26 cellular contexts compared by ENCODE assay signal in the genomic region with DNA sequence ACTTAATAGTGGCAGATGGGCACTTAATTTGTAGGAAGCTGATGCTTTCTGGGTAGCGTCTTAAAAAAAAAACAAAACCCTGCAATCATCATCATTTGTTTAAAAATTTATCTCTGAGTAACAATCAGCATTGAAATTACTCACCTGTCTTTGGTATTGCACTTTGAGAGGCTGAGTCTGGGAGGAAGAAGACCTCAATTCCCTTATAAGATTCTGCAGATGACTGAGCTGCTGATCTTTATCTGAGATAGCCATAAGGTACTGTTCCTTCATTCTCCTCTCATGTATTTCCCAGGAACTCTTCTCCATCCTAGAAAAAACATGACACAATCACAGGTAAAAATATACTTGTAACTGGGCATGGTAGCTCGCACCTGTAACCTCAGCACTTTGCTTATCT. TPM values are rescaled to one million over a fixed set of nuclear protein-coding genes. Genes with fewer than 3 reads are reported as not detected.
DNase-seq lines count a peak whose midpoint lies in the region; ATAC-seq, FAIRE-seq and TF ChIP-seq lines count a peak whose summit lies in the region.
"Had no signal": no experiment of that assay in that cellular context is flagged by ENCODE, and none has a peak within 500 bp of the region (broad histone marks: within the 10 kb centered on the region; RNA-seq: fewer than 3 reads in every experiment).

No MANE protein-coding gene starts in this region.

- CTCF ChIA-PET in activated CD8-positive, alpha-beta memory T cell treated with anti-CD3 and anti-CD28 coated beads, Interleukin-2, amount 10 ng/mL, durations not matched to agents 7 days and 5 days (lab: Charles Lee) = no interaction called here
- CTCF ChIA-PET in endothelial cell of umbilical vein (lab: Charles Lee) = interaction anchor here (1.6 to 2.2 kb wide), 2 partner anchors 14 to 19 kb away, joined by 4 read pairs; no protein-coding TSS in a partner anchor

- no peak for FAIRE-seq in endothelial cell of umbilical vein (lab: Jason Lieb, UNC)
- FAIRE-seq: A549, GM12878, GM12892, GM18507 had no signal

- H3K9me3 Mint-ChIP-seq in activated CD8-positive, alpha-beta memory T cell treated with anti-CD3 and anti-CD28 coated beads, Interleukin-2, amount 10 ng/mL, durations not matched to agents 7 days and 5 days (ENCODE audit: low read depth) = no peaks in the 10 kb centered on the region
- H3K9me3 Mint-ChIP-seq: CD4-positive, alpha-beta T cell; CD8-positive, alpha-beta T cell had no signal

- dilution Hi-C loops in endothelial cell of umbilical vein (cut with MboI; ENCODE audit: extremely low pct_ligation_motif_present, low sequenced_read_pairs) = no loop called here

- no peaks in the 10 kb centered on the region for H3K79me2 ChIP-seq in endothelial cell of umbilical vein (ENCODE audit: control insufficient read depth, insufficient read depth, low read length)

- H3K27me3 Mint-ChIP-seq in activated CD8-positive, alpha-beta memory T cell treated with anti-CD3 and anti-CD28 coated beads, Interleukin-2, amount 10 ng/mL, durations not matched to agents 7 days and 5 days = no peaks in the 10 kb centered on the region
- H3K27me3 Mint-ChIP-seq: B cell; CD4-positive, alpha-beta T cell had no signal

- no peak for TF ChIP-seq CTCF in endothelial cell of umbilical vein (IDR thresholded peaks at IDR 0.05; ENCODE audit: extremely low read depth in 1 of 2, insufficient read depth in 1 of 2, low read depth in 1 of 2, low read length in 2 of 2)

- H3K4me3 Mint-ChIP-seq in activated CD8-positive, alpha-beta memory T cell treated with anti-CD3 and anti-CD28 coated beads, Interleukin-2, amount 10 ng/mL, durations not matched to agents 7 days and 5 days = no peak overlapping the region
- H3K4me3 Mint-ChIP-seq: B cell; CD4-positive, alpha-beta T cell; CD8-positive, alpha-beta T cell had no signal

- H3K36me3 ChIP-seq in endothelial cell of umbilical vein (ENCODE audit: control insufficient read depth in 2 of 2, extremely low read depth in 1 of 2, insufficient read depth in 2 of 2, low read length in 2 of 2) = peaks cover 7 to 20% of the 10 kb centered on the region in 2 experiments

- H2AFZ ChIP-seq in endothelial cell of umbilical vein (ENCODE audit: low read depth, low read length) = no peak overlapping the region

- H4K20me1 ChIP-seq in endothelial cell of umbilical vein (replicated peaks; ENCODE audit: control insufficient read depth, extremely low read depth, insufficient read depth, low read length) = no peaks in the 10 kb centered on the region
- H4K20me1 ChIP-seq: BLaER1 treated with 17β-estradiol and CSF1 and Interleukin-3, amounts not matched to agents 10 nM and 100 nM had no signal

- H3K4me1 Mint-ChIP-seq in activated CD8-positive, alpha-beta memory T cell treated with anti-CD3 and anti-CD28 coated beads, Interleukin-2, amount 10 ng/mL, durations not matched to agents 7 days and 5 days = peaks cover 10% of the 10 kb centered on the region
- H3K4me1 Mint-ChIP-seq: B cell had no signal

- no peak for DNase-seq in activated CD8-positive, alpha-beta memory T cell treated with anti-CD3 and anti-CD28 coated beads, Interleukin-2, amount 10 ng/mL, durations not matched to agents 7 days and 5 days
- no peak for DNase-seq in activated CD8-positive, alpha-beta memory T cell treated with anti-CD3 and anti-CD28 coated beads for 24 hours
- DNase-seq in endothelial cell of umbilical vein (ENCODE audit: low read depth, low spot score) (no peak), caudate nucleus (lab: John Stamatoyannopoulos, UW) (no peak), NCI-H748 (lab: John Stamatoyannopoulos, UW; ENCODE audit: unreplicated experiment) (no peak)
- DNase-seq: AML-193; Caco-2; Calu3; CD4-positive, alpha-beta T cell; CD8-positive, alpha-beta T cell; DMS 273 treated with DMSO at 0.1 percent for 48 hours; DMS153; DMS53; DMS79; DND-41; EL; GDM1 had no signal

- intact Hi-C loops in endothelial cell of umbilical vein (cut with micrococcal nuclease) = no loop called here

- peak; percentile 23 for ATAC-seq in activated CD8-positive, alpha-beta memory T cell treated with anti-CD3 and anti-CD28 coated beads, Interleukin-2, amount 10 ng/mL, durations not matched to agents 7 days and 5 days
- ATAC-seq: A549; CD8-positive, alpha-beta T cell; GM12878 had no signal

- no peaks in the 10 kb centered on the region for H3K27me3 ChIP-seq in endothelial cell of umbilical vein (ENCODE audit: control insufficient read depth in 2 of 2, insufficient read depth in 2 of 2, low read length in 2 of 2)
- H3K27me3 ChIP-seq: BLaER1 treated with 17β-estradiol and CSF1 and Interleukin-3, amounts not matched to agents 10 nM and 100 nM had no signal

- no peak overlapping the region for H3K4me3 ChIP-seq in endothelial cell of umbilical vein (replicated peaks in 1 of 3; ENCODE audit: insufficient read depth in 1 of 3, low read depth in 1 of 3, low read length in 3 of 3)
- H3K4me3 ChIP-seq: A549; BLaER1 treated with 17β-estradiol and CSF1 and Interleukin-3, amounts not matched to agents 10 nM and 100 nM; GM12878 had no signal

- BruUV-seq in endothelial cell of umbilical vein (replicated peaks; lab: Mats Ljungman, UMichigan) = no TSS peak

- TF ChIP-seq POLR2A in endothelial cell of umbilical vein (IDR thresholded peaks at IDR 0.05; ENCODE audit: low read depth, low read length) = no peak

- no peaks in the 10 kb centered on the region for H3K9me3 ChIP-seq in endothelial cell of umbilical vein (replicated peaks; ENCODE audit: control insufficient read depth, insufficient read depth, low read length)
- H3K9me3 ChIP-seq: A549; BLaER1 treated with 17β-estradiol and CSF1 and Interleukin-3, amounts not matched to agents 10 nM and 100 nM; Caco-2 had no signal

- no peaks in the 10 kb centered on the region for H3K4me1 ChIP-seq in endothelial cell of umbilical vein (ENCODE audit: control insufficient read depth, extremely low read depth, insufficient read depth, low read length)
- H3K4me1 ChIP-seq: A549; BLaER1 treated with 17β-estradiol and CSF1 and Interleukin-3, amounts not matched to agents 10 nM and 100 nM; Caco-2 had no signal

- peaks cover 56% of the 10 kb centered on the region for H3K36me3 Mint-ChIP-seq in activated CD8-positive, alpha-beta memory T cell treated with anti-CD3 and anti-CD28 coated beads, Interleukin-2, amount 10 ng/mL, durations not matched to agents 7 days and 5 days

- no peaks in the 10 kb centered on the region for H3K9me1 ChIP-seq in endothelial cell of umbilical vein (replicated peaks; ENCODE audit: control insufficient read depth, extremely low read depth, insufficient read depth, low read length)

- no peak overlapping the region for H3K4me2 ChIP-seq in endothelial cell of umbilical vein (ENCODE audit: insufficient read depth, low read length)
- H3K4me2 ChIP-seq: A549; BLaER1 treated with 17β-estradiol and CSF1 and Interleukin-3, amounts not matched to agents 10 nM and 100 nM had no signal

- H3K27ac Mint-ChIP-seq in activated CD8-positive, alpha-beta memory T cell treated with anti-CD3 and anti-CD28 coated beads, Interleukin-2, amount 10 ng/mL, durations not matched to agents 7 days and 5 days = no peak overlapping the region
- H3K27ac Mint-ChIP-seq: B cell; CD4-positive, alpha-beta T cell; CD8-positive, alpha-beta T cell had no signal

- H3K27ac ChIP-seq in endothelial cell of umbilical vein (ENCODE audit: insufficient read depth, low read depth, low read length) (no peak overlapping the region), caudate nucleus (ENCODE audit: low read depth, low read length) (no peak overlapping the region)
- H3K27ac ChIP-seq: 22Rv1; A549; BLaER1 treated with 17β-estradiol and CSF1 and Interleukin-3, amounts not matched to agents 10 nM and 100 nM; C4-2B had no signal

- POLR2A ChIA-PET in endothelial cell of umbilical vein (lab: Charles Lee) = no interaction called here

- no peak overlapping the region for H3K9ac ChIP-seq in endothelial cell of umbilical vein (replicated peaks; ENCODE audit: extremely low read depth, insufficient read depth, low read length)
- H3K9ac ChIP-seq: BLaER1 treated with 17β-estradiol and CSF1 and Interleukin-3, amounts not matched to agents 10 nM and 100 nM had no signal

TF ChIP-seq in endothelial cell of umbilical vein, 7 proteins besides CTCF, POLR2A, EP300 and RAD21:
- no peak for TF ChIP-seq FOS (IDR thresholded peaks at IDR 0.05; ENCODE audit: borderline replicate concordance, insufficient read depth, low read length)
- no peak for TF ChIP-seq JUN (IDR thresholded peaks at IDR 0.05; ENCODE audit: borderline replicate concordance, insufficient read depth, insufficient read length, low read depth)
- no peak for TF ChIP-seq MYC (IDR thresholded peaks at IDR 0.05; ENCODE audit: low read depth, low read length)
- TF ChIP-seq, protein P1, sequence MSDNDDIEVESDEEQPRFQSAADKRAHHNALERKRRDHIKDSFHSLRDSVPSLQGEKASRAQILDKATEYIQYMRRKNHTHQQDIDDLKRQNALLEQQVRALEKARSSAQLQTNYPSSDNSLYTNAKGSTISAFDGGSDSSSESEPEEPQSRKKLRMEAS (IDR thresholded peaks at IDR 0.05; ENCODE audit: insufficient read depth, insufficient read length) = no peak
- peak; percentile 10 for TF ChIP-seq GATA2 (IDR thresholded peaks at IDR 0.05; ENCODE audit: insufficient read depth, insufficient read length, low read depth, low read length)
- TF ChIP-seq POLR2AphosphoS5 (IDR thresholded peaks at IDR 0.05; ENCODE audit: insufficient read depth, low read depth, low read length) = no peak
- no peak for TF ChIP-seq EZH2 (IDR thresholded peaks at IDR 0.05; ENCODE audit: borderline replicate concordance, low read depth, low read length, severe bottlenecking)

RNA-seq across cellular contexts. Expression of a gene that starts 16.4 kb away (rescaled TPM):
- 100 to 1,000 TPM; 305 to 312 TPM for total RNA-seq in activated CD8-positive, alpha-beta memory T cell treated with anti-CD3 and anti-CD28 coated beads, Interleukin-2, amount 10 ng/mL, durations not matched to agents 7 days and 5 days
- total RNA-seq in endothelial cell of umbilical vein = 63.5 and 68.5 TPM in 2 replicates
- polyA plus RNA-seq in endothelial cell of umbilical vein = 43.7 and 51.9 TPM in 2 replicates
- polyA plus RNA-seq in endothelial cell of umbilical vein (2011; cell fraction: cytosol; rRNA removed) = 51.7 and 51.9 TPM in 2 replicates
- 113 and 135 TPM in 2 replicates for polyA plus RNA-seq in endothelial cell of umbilical vein (2011; cell fraction: nucleus; rRNA removed)
- 88.9 and 103 TPM in 2 replicates for polyA plus RNA-seq in endothelial cell of umbilical vein (2012)
- 46.0 and 51.9 TPM in 2 replicates for polyA minus RNA-seq in endothelial cell of umbilical vein
- polyA minus RNA-seq in endothelial cell of umbilical vein (2011; cell fraction: cytosol; rRNA and poly(A)+ RNA removed) = not detected
- polyA minus RNA-seq in endothelial cell of umbilical vein (2011; cell fraction: nucleus; rRNA and poly(A)+ RNA removed) = 36.4 and 41.8 TPM in 2 replicates
- total RNA-seq: G401 had no signal
